Comparison of ENCODE assay signal across 25 cellular contexts in genomic region chr16:88508376-88508867, GRCh38.
"Had no signal": no experiment of that assay in that cellular context is flagged by ENCODE, and none has a peak within 500 bp of the region (broad histone marks: within the 10 kb centered on the region; RNA-seq: fewer than 3 reads in every experiment).

No MANE protein-coding gene starts in this region.

- H3K9me3 ChIP-seq: adrenal gland, breast epithelium, Peyer's patch, SJSA1 had no signal

- H3K4me3 ChIP-seq: adrenal gland, Peyer's patch, SJSA1 had no signal

- DNase-seq: activated CD4-positive, alpha-beta T cell treated with anti-CD3 and anti-CD28 coated beads for 48 hours; activated CD4-positive, alpha-beta T cell treated with anti-CD3 and anti-CD28 coated beads, Interleukin-2, amount 50 U/mL, for 4 hours; activated CD4-positive, CD25-positive, alpha-beta regulatory T cell treated with anti-CD3 and anti-CD28 coated beads, Interleukin-2, amount 50 U/mL, for 72 hours; activated CD8-positive, alpha-beta memory T cell treated with anti-CD3 and anti-CD28 coated beads, Interleukin-2, amount 50 U/mL, for 48 hours; activated CD8-positive, alpha-beta T cell treated with anti-CD3 and anti-CD28 coated beads, Interleukin-2, amount 10 ng/mL, durations not matched to agents 7 days and 5 days; activated naive CD4-positive, alpha-beta T cell treated with anti-CD3 and anti-CD28 coated beads, Interleukin-2, amount 50 U/mL, for 16 hours; activated naive CD8-positive, alpha-beta T cell treated with anti-CD3 and anti-CD28 coated beads, Interleukin-2, amount 10 ng/mL, durations not matched to agents 7 days and 5 days; activated T-cell treated with anti-CD3 and anti-CD28 coated beads, Interleukin-2, amount 50 U/mL, for 1 hour; adrenal gland; anterior cingulate cortex; Karpas-422; MM.1S; NCI-H1105; NCI-H1436; NCI-H1694 treated with DMSO at 0.1 percent for 48 hours; NCI-H2081; NCI-H510A treated with DMSO at 0.1 percent for 48 hours; NK-92 treated with Interleukin-12 subunit alpha and Interleukin-12 subunit beta, amount 100 ng/mL, for 24 hours; SHP77; SW 1271 had no signal

- H3K36me3 ChIP-seq: adrenal gland, breast epithelium, Peyer's patch, SJSA1 had no signal

- H3K27me3 ChIP-seq: adrenal gland, breast epithelium, Peyer's patch, SJSA1 had no signal

- H3K27ac ChIP-seq: SJSA1 had no signal

- ATAC-seq: activated CD8-positive, alpha-beta T cell treated with anti-CD3 and anti-CD28 coated beads, Interleukin-2, amount 10 ng/mL, durations not matched to agents 7 days and 5 days; SK-N-SH treated with all-trans-retinoic acid at 6 μM for 48 hours; WTC11 had no signal

- H3K4me1 ChIP-seq: adrenal gland, SJSA1 had no signal
